In the genomic region with DNA sequence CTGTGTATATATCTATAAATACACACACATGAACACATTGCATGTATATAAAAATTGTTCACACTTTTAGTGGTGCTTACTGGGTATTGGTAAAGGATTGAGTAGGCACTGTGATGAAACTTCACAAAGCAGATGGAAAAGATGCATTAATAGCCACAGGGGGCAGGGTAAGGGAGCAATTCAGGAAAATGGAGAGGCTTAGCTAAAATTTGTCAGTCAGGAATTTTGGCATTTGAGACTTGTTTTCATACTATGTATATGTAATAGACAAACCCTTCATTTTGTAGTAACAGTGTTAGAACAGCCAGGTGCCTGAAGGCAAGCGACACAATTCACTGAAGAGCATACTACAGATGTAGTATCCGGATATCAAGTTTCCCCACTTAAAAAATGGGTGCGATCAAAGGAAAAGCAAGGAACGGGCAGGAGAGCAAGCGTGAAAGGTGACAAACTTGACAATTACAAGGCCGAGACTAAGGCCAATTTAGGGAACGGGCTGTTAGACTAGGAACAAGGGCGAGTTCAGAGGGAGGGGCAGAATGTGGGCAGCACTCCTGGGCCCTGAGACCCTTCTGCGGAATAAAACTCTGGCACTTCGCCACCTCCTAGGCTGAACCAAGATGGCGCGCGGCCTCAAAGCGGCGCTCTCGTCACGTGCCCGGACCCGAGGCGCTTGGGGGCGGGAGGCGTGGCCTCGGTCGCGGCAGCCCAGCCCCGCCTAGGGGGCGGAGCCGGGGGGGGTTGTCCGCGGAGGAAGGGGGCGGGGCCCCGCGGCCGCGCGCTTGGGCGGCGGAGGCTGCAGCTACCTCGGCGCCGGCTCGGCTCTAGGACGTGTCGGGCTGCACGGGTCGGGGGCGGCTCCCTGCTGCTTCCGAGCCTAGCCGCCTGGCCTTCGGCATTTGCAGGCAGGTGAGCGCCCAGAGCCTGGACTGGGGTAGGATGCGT, we compare ENCODE assay signal across 8 cellular contexts. TPM values are rescaled to one million over a fixed set of nuclear protein-coding genes. Genes with fewer than 3 reads are reported as not detected.
DNase-seq lines count a peak whose midpoint lies in the region; ATAC-seq and TF ChIP-seq lines count a peak whose summit lies in the region.

A gene (plus strand): TSS at position 771 of the 945 bp plus-strand sequence. CDS start 12,518 bp downstream, outside the sequence.

- TF ChIP-seq CTCF in spleen (IDR thresholded peaks at IDR 0.05 in 8 of 11, conservative IDR thresholded peaks at IDR 0.05 in 3 of 11) = peak in 1 of 11 experiments; percentile 10

- H3K4me1 ChIP-seq in spleen = peaks cover 0 to 26% (median 17%) of the 10 kb centered on the region in 6 donors

- WGBS in spleen, 5 donors = 13 to 63% (median 13%) methylated on average over 10 to 52 of the region's 52 CpGs

- no peaks in the 10 kb centered on the region for H3K9me3 ChIP-seq in spleen

- peak within 1 kb of the TSS; percentile 90 for H3K27ac ChIP-seq in caudate nucleus (ENCODE audit: low read depth, low read length)
- peak within 1 kb of the TSS in 6 of 8 donors; percentile 29 to 59 (median 52) for H3K27ac ChIP-seq in spleen

- DNase-seq in NCI-H2196 (lab: John Stamatoyannopoulos, UW; ENCODE audit: unreplicated experiment) (peak; percentile 96), caudate nucleus (lab: John Stamatoyannopoulos, UW) (peak in 58 of 61 donors; percentile 38 to 92 (median 78)), islet precursor cell (peak; percentile 94), spleen (peak; percentile 95), RKO (ENCODE audit: low spot score) (no peak)
- peak; percentile 58 for DNase-seq in activated CD4-positive, CD25-positive, alpha-beta regulatory T cell treated with anti-CD3 and anti-CD28 coated beads, Interleukin-2, amount 50 U/mL, for 16 hours (ENCODE audit: low read depth, low spot score)

- TF ChIP-seq POLR2A in spleen (IDR thresholded peaks at IDR 0.05) = no peak

- H3K4me3 ChIP-seq in spleen = peak within 1 kb of the TSS; percentile 40 to 75 (median 52)

- ATAC-seq in GM18520 (IDR thresholded peaks at IDR 0.05; ENCODE audit: unreplicated experiment) (peak; percentile 44), HG03103 (IDR thresholded peaks at IDR 0.05; ENCODE audit: low read depth, unreplicated experiment) (peak; percentile 71)

- H3K36me3 ChIP-seq in spleen = peaks cover 5 to 37% (median 33%) of the 10 kb centered on the region in 6 donors

- peaks cover 0 to 21% (median 6%) of the 10 kb centered on the region in 7 donors for H3K27me3 ChIP-seq in spleen (replicated peaks in 1 of 7)

- intact Hi-C loops in spleen (cut with DNase I; ENCODE audit: low total_unique reads) = no loop called here

RNA-seq across cellular contexts. Expression of the gene that starts here (rescaled TPM):
- total RNA-seq in spleen = 10 to 100 TPM in 2 of 7 donors, 1 to 10 TPM in 5; 2.5 to 12.0 (median 6.6) TPM
- polyA plus RNA-seq in spleen = 1 to 10 TPM in 1 of 3 donors, under 1 TPM in 2; 0.21 to 2.2 (median 0.52) TPM
